In the genomic region with DNA sequence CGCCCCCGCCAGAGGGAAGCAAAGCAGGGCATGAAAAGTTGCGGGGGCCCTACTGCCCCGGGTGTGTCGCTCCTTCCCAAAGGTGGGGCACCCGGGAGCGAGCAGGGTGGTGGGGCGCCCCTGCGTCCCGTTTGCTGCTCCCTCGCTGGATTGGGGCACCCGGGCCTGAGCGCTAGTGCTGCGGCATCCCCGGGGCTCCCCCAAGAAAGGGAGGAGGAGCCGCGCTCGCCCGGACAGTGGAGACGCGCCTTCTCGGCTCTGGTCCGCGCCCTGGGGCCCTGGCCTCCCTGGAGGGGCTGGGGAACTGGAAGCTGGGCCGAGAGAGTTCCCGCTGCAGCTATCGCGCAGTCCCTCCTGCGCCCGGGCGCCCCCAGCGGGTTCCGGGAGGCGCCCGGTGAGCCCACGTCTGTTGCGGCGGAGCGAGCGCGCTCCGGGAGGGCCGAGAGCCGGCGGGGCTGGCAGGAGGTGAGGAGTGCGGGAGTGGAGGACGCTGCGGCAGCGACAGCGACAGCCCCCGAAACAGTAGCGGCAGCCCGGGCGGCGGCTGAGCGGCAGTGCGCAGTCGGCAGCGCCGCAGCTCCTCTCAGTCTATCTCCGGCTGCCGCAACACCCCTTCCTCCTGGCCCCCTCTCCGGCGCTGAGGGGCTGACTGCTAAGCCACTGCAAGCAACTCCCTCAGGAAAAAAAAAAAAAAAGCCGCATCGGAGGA, we compare ENCODE assay signal across 8 cellular contexts. TPM values are rescaled to one million over a fixed set of nuclear protein-coding genes. Genes with fewer than 3 reads are reported as not detected.
DNase-seq lines count a peak whose midpoint lies in the region; ATAC-seq and TF ChIP-seq lines count a peak whose summit lies in the region.

No MANE protein-coding gene starts in this region.

- WGBS in trophoblast cell (ENCODE audit: extremely low coverage, insufficient coverage, insufficient read length) = no CpG with 5 or more reads among the region's 66 CpGs

- no peak overlapping the region for H4K12ac ChIP-seq in trophoblast cell (ENCODE audit: low read depth, low read length)

- H3K9ac ChIP-seq in KMS-11 (peak overlapping the region; percentile 2; the same call in 1 of the 2 replicates), trophoblast cell (ENCODE audit: low read length) (peak overlapping the region; percentile 61)

- peak overlapping the region; percentile 98 for H2AFZ ChIP-seq in KMS-11 (ENCODE audit: low read depth)
- peak overlapping the region; percentile 12 for H2AFZ ChIP-seq in trophoblast cell (ENCODE audit: insufficient read depth, low read length, poor library complexity)

- H3K4me3 Mint-ChIP-seq in activated naive CD8-positive, alpha-beta T cell treated with anti-CD3 and anti-CD28 coated beads, Interleukin-2, amount 10 ng/mL, durations not matched to agents 7 days and 5 days = peak overlapping the region; percentile 71
- no peak overlapping the region for H3K4me3 Mint-ChIP-seq in activated T-helper 1 cell treated with anti-CD3 and anti-CD28 coated beads, Interleukin-12 subunit alpha, Interleukin-12 subunit beta, Interleukin-2, Interleukin-4 antibody, amounts not matched to agents 30 ng/mL and 10 ng/mL and 1 ng/mL, durations not matched to agents 14 hours and 24 hours and 36 hours

- H3K79me1 ChIP-seq in trophoblast cell (ENCODE audit: low read length) = no peaks in the 10 kb centered on the region

- H3K79me2 ChIP-seq in KMS-11 (ENCODE audit: insufficient read depth, low read depth) (no peaks in the 10 kb centered on the region), trophoblast cell (ENCODE audit: control insufficient read depth, insufficient read depth, low read length, poor library complexity) (no peaks in the 10 kb centered on the region)

- H2BK12ac ChIP-seq in trophoblast cell (ENCODE audit: low read length) = no peak overlapping the region

- no peak overlapping the region for H3K14ac ChIP-seq in trophoblast cell (ENCODE audit: low read length)

- H3K36me3 Mint-ChIP-seq in activated naive CD8-positive, alpha-beta T cell treated with anti-CD3 and anti-CD28 coated beads, Interleukin-2, amount 10 ng/mL, durations not matched to agents 7 days and 5 days = no peaks in the 10 kb centered on the region
- no peaks in the 10 kb centered on the region for H3K36me3 Mint-ChIP-seq in activated T-helper 1 cell treated with anti-CD3 and anti-CD28 coated beads, Interleukin-12 subunit alpha, Interleukin-12 subunit beta, Interleukin-2, Interleukin-4 antibody, amounts not matched to agents 30 ng/mL and 10 ng/mL and 1 ng/mL, durations not matched to agents 14 hours and 24 hours and 36 hours (ENCODE audit: low read depth)

- no peak overlapping the region for H3K18ac ChIP-seq in trophoblast cell (ENCODE audit: low read length)

- DNase-seq in NCI-H345 (lab: John Stamatoyannopoulos, UW) (peak; percentile 53), NCI-H345 treated with DMSO at 0.1 percent for 48 hours (lab: John Stamatoyannopoulos, UW; ENCODE audit: unreplicated experiment) (no peak), left cardiac atrium (peak; percentile 53), trophoblast cell (peak; percentile 17 to 58)
- peak; percentile 44 for DNase-seq in activated naive CD8-positive, alpha-beta T cell treated with anti-CD3 and anti-CD28 coated beads, Interleukin-2, amount 10 ng/mL, durations not matched to agents 7 days and 5 days
- no peak for DNase-seq in activated T-helper 1 cell treated with anti-CD3 and anti-CD28 coated beads, Interleukin-12 subunit alpha, Interleukin-12 subunit beta, Interleukin-2, Interleukin-4 antibody, amounts not matched to agents 30 ng/mL and 10 ng/mL and 1 ng/mL, durations not matched to agents 14 hours and 24 hours and 36 hours (ENCODE audit: low spot score)

- no peak overlapping the region for H4K8ac ChIP-seq in trophoblast cell (ENCODE audit: low read depth, low read length)

- no peaks in the 10 kb centered on the region for H3K9me3 ChIP-seq in trophoblast cell (ENCODE audit: insufficient read depth, low read depth, low read length)

- no peaks in the 10 kb centered on the region for H3K9me3 Mint-ChIP-seq in activated naive CD8-positive, alpha-beta T cell treated with anti-CD3 and anti-CD28 coated beads, Interleukin-2, amount 10 ng/mL, durations not matched to agents 7 days and 5 days
- H3K9me3 Mint-ChIP-seq in activated T-helper 1 cell treated with anti-CD3 and anti-CD28 coated beads, Interleukin-12 subunit alpha, Interleukin-12 subunit beta, Interleukin-2, Interleukin-4 antibody, amounts not matched to agents 30 ng/mL and 10 ng/mL and 1 ng/mL, durations not matched to agents 14 hours and 24 hours and 36 hours = no peaks in the 10 kb centered on the region

- H3K36me3 ChIP-seq in KMS-11 (ENCODE audit: insufficient read depth) = no peaks in the 10 kb centered on the region
- no peaks in the 10 kb centered on the region for H3K36me3 ChIP-seq in trophoblast cell (ENCODE audit: control insufficient read depth in 1 of 2, insufficient read depth in 2 of 2, low read length in 2 of 2)

- no peak overlapping the region for H2BK120ac ChIP-seq in trophoblast cell (ENCODE audit: insufficient read depth, low read length, poor library complexity)

- no peak overlapping the region for H3K4ac ChIP-seq in trophoblast cell (ENCODE audit: low read depth, low read length)

- H3K4me3 ChIP-seq in KMS-11 (IDR thresholded peaks at IDR 0.05; ENCODE audit: insufficient read depth, low read depth, low read length) = no peak overlapping the region
- H3K4me3 ChIP-seq in trophoblast cell (ENCODE audit: low read depth, low read length) = peak overlapping the region; percentile 78

- ATAC-seq in activated naive CD8-positive, alpha-beta T cell treated with anti-CD3 and anti-CD28 coated beads, Interleukin-2, amount 10 ng/mL, durations not matched to agents 7 days and 5 days (ENCODE audit: low read depth) = peak; percentile 74
- ATAC-seq in left cardiac atrium = peak; percentile 75 to 89
- no peak for ATAC-seq in GM21423 (IDR thresholded peaks at IDR 0.05; ENCODE audit: unreplicated experiment)

- no peak overlapping the region for H3K27ac ChIP-seq in KMS-11
- no peak overlapping the region for H3K27ac ChIP-seq in trophoblast cell (ENCODE audit: low read depth, low read length)

- H3K27me3 Mint-ChIP-seq in activated naive CD8-positive, alpha-beta T cell treated with anti-CD3 and anti-CD28 coated beads, Interleukin-2, amount 10 ng/mL, durations not matched to agents 7 days and 5 days = peaks cover 65% of the 10 kb centered on the region
- H3K27me3 Mint-ChIP-seq in activated T-helper 1 cell treated with anti-CD3 and anti-CD28 coated beads, Interleukin-12 subunit alpha, Interleukin-12 subunit beta, Interleukin-2, Interleukin-4 antibody, amounts not matched to agents 30 ng/mL and 10 ng/mL and 1 ng/mL, durations not matched to agents 14 hours and 24 hours and 36 hours (ENCODE audit: insufficient read depth) = peaks cover 51% of the 10 kb centered on the region

- H3K27ac Mint-ChIP-seq in activated naive CD8-positive, alpha-beta T cell treated with anti-CD3 and anti-CD28 coated beads, Interleukin-2, amount 10 ng/mL, durations not matched to agents 7 days and 5 days = no peak overlapping the region
- no peak overlapping the region for H3K27ac Mint-ChIP-seq in activated T-helper 1 cell treated with anti-CD3 and anti-CD28 coated beads, Interleukin-12 subunit alpha, Interleukin-12 subunit beta, Interleukin-2, Interleukin-4 antibody, amounts not matched to agents 30 ng/mL and 10 ng/mL and 1 ng/mL, durations not matched to agents 14 hours and 24 hours and 36 hours

- H3K27me3 ChIP-seq in KMS-11 (ENCODE audit: insufficient read depth, low read depth) (peaks cover 2% of the 10 kb centered on the region; the same call in 1 of the 2 replicates), trophoblast cell (ENCODE audit: insufficient read depth, low read length) (peaks cover 5% of the 10 kb centered on the region)

- no peak overlapping the region for H2AK5ac ChIP-seq in trophoblast cell (ENCODE audit: low read length)

- peak overlapping the region; percentile 68 for H3K4me2 ChIP-seq in KMS-11
- peak overlapping the region; percentile 72 for H3K4me2 ChIP-seq in trophoblast cell (ENCODE audit: low read length)

- H3K4me1 ChIP-seq in KMS-11 (ENCODE audit: low read depth, poor library complexity, severe bottlenecking) (peaks cover 4% of the 10 kb centered on the region), trophoblast cell (ENCODE audit: control insufficient read depth in 1 of 2, insufficient read depth in 2 of 2, low read length in 2 of 2) (peaks cover 0 to 7% of the 10 kb centered on the region in 2 experiments)

- H3K23ac ChIP-seq in trophoblast cell (ENCODE audit: low read length) = no peak overlapping the region

- H4K20me1 ChIP-seq in KMS-11 (ENCODE audit: insufficient read depth) = no peaks in the 10 kb centered on the region

- H3K4me1 Mint-ChIP-seq in activated naive CD8-positive, alpha-beta T cell treated with anti-CD3 and anti-CD28 coated beads, Interleukin-2, amount 10 ng/mL, durations not matched to agents 7 days and 5 days = peaks cover 3% of the 10 kb centered on the region
- H3K4me1 Mint-ChIP-seq in activated T-helper 1 cell treated with anti-CD3 and anti-CD28 coated beads, Interleukin-12 subunit alpha, Interleukin-12 subunit beta, Interleukin-2, Interleukin-4 antibody, amounts not matched to agents 30 ng/mL and 10 ng/mL and 1 ng/mL, durations not matched to agents 14 hours and 24 hours and 36 hours (ENCODE audit: low read depth) = peaks cover 8% of the 10 kb centered on the region

- TF ChIP-seq CTCF in KMS-11 (conservative IDR thresholded peaks at IDR 0.05; ENCODE audit: low read depth, low read length) = 0 out of 2 replicates have a peak, but pooled peaks have one; percentile 12

- H2BK5ac ChIP-seq in trophoblast cell (ENCODE audit: low read depth, low read length, poor library complexity) = no peak overlapping the region

- intact Hi-C loops in left cardiac atrium (cut with DNase I) = no loop called here
- intact Hi-C loops in activated T-helper 1 cell treated with anti-CD3 and anti-CD28 coated beads, Interleukin-12 subunit alpha, Interleukin-12 subunit beta, Interleukin-2, Interleukin-4 antibody, amounts not matched to agents 30 ng/mL and 10 ng/mL and 1 ng/mL, durations not matched to agents 14 hours and 24 hours and 36 hours (cut with micrococcal nuclease) = no loop called here

- no peak overlapping the region for H4K91ac ChIP-seq in trophoblast cell (ENCODE audit: low read depth, low read length)

- POLR2A ChIA-PET in activated naive CD8-positive, alpha-beta T cell treated with anti-CD3 and anti-CD28 coated beads, Interleukin-2, amount 10 ng/mL, durations not matched to agents 7 days and 5 days (lab: Charles Lee) = no interaction called here

RNA-seq across cellular contexts. Expression of a gene that starts 0.5 kb away (rescaled TPM):
- not detected for total RNA-seq in activated naive CD8-positive, alpha-beta T cell treated with anti-CD3 and anti-CD28 coated beads, Interleukin-2, amount 10 ng/mL, durations not matched to agents 7 days and 5 days
- total RNA-seq in left cardiac atrium = 1 to 10 TPM; 3.6 to 6.2 TPM
- polyA plus RNA-seq in trophoblast cell (2013) = 1.4 and 1.9 TPM in 2 replicates
- not detected in 2 replicates for total RNA-seq in activated T-helper 1 cell treated with anti-CD3 and anti-CD28 coated beads, Interleukin-12 subunit alpha, Interleukin-12 subunit beta, Interleukin-2, Interleukin-4 antibody, amounts not matched to agents 30 ng/mL and 10 ng/mL and 1 ng/mL, durations not matched to agents 14 hours and 24 hours and 36 hours

Comparison
In these comparisons a context has a peak if more than half of its experiments do, and no peak if none do; other contexts are left out.
1. DNase-seq: peak in NCI-H345 (single experiment), activated naive CD8-positive, alpha-beta T cell treated with anti-CD3 and anti-CD28 coated beads, Interleukin-2, amount 10 ng/mL, durations not matched to agents 7 days and 5 days (single experiment), left cardiac atrium (single experiment) and trophoblast cell (2 of 2); none in NCI-H345 treated with DMSO at 0.1 percent for 48 hours (single experiment) and activated T-helper 1 cell treated with anti-CD3 and anti-CD28 coated beads, Interleukin-12 subunit alpha, Interleukin-12 subunit beta, Interleukin-2, Interleukin-4 antibody, amounts not matched to agents 30 ng/mL and 10 ng/mL and 1 ng/mL, durations not matched to agents 14 hours and 24 hours and 36 hours (single experiment).